1 cellular context compared by ENCODE assay signal in genomic region chr10:116742367-116743265, GRCh38.
TF ChIP-seq lines count a peak whose summit lies in the region.

Gene HSPA12A, minus strand, starts transcription at chr10:116742566. Its CDS starts 97 bp downstream, at chr10:116742469.

TF ChIP-seq in HEK293, 187 proteins besides CTCF, POLR2A, EP300 and RAD21 (continued from another document):
- TF ChIP-seq ZSCAN4 (tag by site-specific recombination; IDR thresholded peaks at IDR 0.05) (no peak), GLIS1 (tag by site-specific recombination; IDR thresholded peaks at IDR 0.05) (peak; percentile 67; the same call in 1 of the 2 replicates), ZNF341 (tag by site-specific recombination; IDR thresholded peaks at IDR 0.05; ENCODE audit: low read depth) (0 out of 2 replicates have a peak, but pooled peaks have one; percentile 9), ZBTB8A (tag by site-specific recombination; IDR thresholded peaks at IDR 0.05) (peak; percentile 95), EGR2 (tag by site-specific recombination; IDR thresholded peaks at IDR 0.05; ENCODE audit: low read depth) (no peak)
